Comparison of ENCODE assay signal across 8 cellular contexts in the genomic region with DNA sequence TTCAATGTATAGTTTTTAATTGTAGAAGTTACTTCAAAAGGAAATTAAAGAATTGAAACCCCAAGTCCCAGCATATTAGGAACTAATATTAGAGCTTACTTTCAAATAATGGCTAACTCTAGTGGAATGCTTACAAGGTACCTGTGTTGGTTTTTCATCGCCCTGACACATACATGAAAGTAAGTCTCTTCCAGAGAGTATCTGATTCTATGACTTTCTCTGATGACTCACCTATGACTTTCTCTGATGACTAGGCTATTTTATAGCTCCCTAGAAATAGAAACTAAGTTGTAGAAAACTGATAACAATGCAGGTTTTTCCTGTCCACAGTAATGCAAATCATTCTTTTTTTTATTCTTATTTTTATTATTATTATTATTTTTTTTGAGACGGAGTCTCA. TPM values are rescaled to one million over a fixed set of nuclear protein-coding genes. Genes with fewer than 3 reads are reported as not detected.
A peak's percentile ranks its signal among the peaks of the same experiment; 100 is the strongest.
DNase-seq lines count a peak whose midpoint lies in the region; ATAC-seq, FAIRE-seq and TF ChIP-seq lines count a peak whose summit lies in the region.

No MANE protein-coding gene starts in this region.

- no peaks in the 10 kb centered on the region for H3K9me1 ChIP-seq in keratinocyte (ENCODE audit: control insufficient read depth, extremely low read depth, insufficient read depth, low read length)

- FAIRE-seq in keratinocyte (lab: Jason Lieb, UNC), result peak; percentile 59

- TF ChIP-seq CTCF in OCI-LY1 (IDR thresholded peaks at IDR 0.05; ENCODE audit: low read length) (no peak), keratinocyte (optimal IDR thresholded peaks at IDR 0.05 in 1 of 3, IDR thresholded peaks at IDR 0.05 in 1 of 3, conservative IDR thresholded peaks at IDR 0.05 in 1 of 3; ENCODE audit: extremely low read depth in 1 of 3, insufficient read depth in 2 of 3, low read length in 3 of 3) (no peak)

- 0 out of 2 replicates have a peak, but pooled peaks cover 1% of the 10 kb centered on the region for H3K36me3 ChIP-seq in OCI-LY1 (ENCODE audit: insufficient read depth, low read length)
- no peaks in the 10 kb centered on the region for H3K36me3 ChIP-seq in keratinocyte (ENCODE audit: control insufficient read depth in 2 of 2, extremely low read depth in 1 of 2, insufficient read depth in 2 of 2, low read length in 2 of 2)

- intact Hi-C loops in posterior vena cava (cut with DNase I), result no loop called here

- no peak overlapping the region for H3K4me3 ChIP-seq in OCI-LY1 (ENCODE audit: low read depth, low read length, poor library complexity, severe bottlenecking)
- H3K4me3 ChIP-seq in keratinocyte (ENCODE audit: control insufficient read depth in 2 of 3, extremely low read depth in 1 of 3, insufficient read depth in 2 of 3, low read depth in 1 of 3, low read length in 3 of 3), result peak overlapping the region in 1 of 3 experiments; percentile 12

- ATAC-seq in GM18502 (IDR thresholded peaks at IDR 0.05; ENCODE audit: poor library complexity, unreplicated experiment), result peak; percentile 68
- peak; percentile 49 for ATAC-seq in HG02623 (IDR thresholded peaks at IDR 0.05; ENCODE audit: unreplicated experiment)

- dilution Hi-C loops in keratinocyte (cut with MboI; ENCODE audit: extremely low pct_ligation_motif_present, low sequenced_read_pairs), result no loop called here

- H3K27me3 ChIP-seq in OCI-LY1 (ENCODE audit: insufficient read depth, low read length), result no peaks in the 10 kb centered on the region
- no peaks in the 10 kb centered on the region for H3K27me3 ChIP-seq in keratinocyte (ENCODE audit: control insufficient read depth, extremely low read depth, insufficient read depth, low read length)

- H3K9me3 ChIP-seq in OCI-LY1 (ENCODE audit: low read length) (peaks cover 10% of the 10 kb centered on the region), keratinocyte (ENCODE audit: control insufficient read depth, low read depth, low read length) (peaks cover 8% of the 10 kb centered on the region)

- H3K27ac ChIP-seq in OCI-LY1 (ENCODE audit: low read depth, low read length, poor library complexity, severe bottlenecking) (peak overlapping the region; percentile 25), keratinocyte (ENCODE audit: control insufficient read depth, insufficient read depth, low read length) (peak overlapping the region; percentile 63)

- peak; percentile 70 for DNase-seq in keratinocyte (ENCODE audit: low read depth, low spot score)
- DNase-seq in posterior vena cava (ENCODE audit: low spot score), result no peak
- no peak for DNase-seq in activated CD8-positive, alpha-beta memory T cell treated with anti-CD3 and anti-CD28 coated beads, Interleukin-2, amount 50 U/mL, for 48 hours
- no peak for DNase-seq in activated gamma-delta T cell (lab: John Stamatoyannopoulos, UW)
- no peak for DNase-seq in HK-2 (ENCODE audit: unreplicated experiment)

- no peaks in the 10 kb centered on the region for H3K9me2 ChIP-seq in OCI-LY1 (ENCODE audit: low read depth, low read length)

- H2AFZ ChIP-seq in OCI-LY1 (ENCODE audit: low read length) (no peak overlapping the region), keratinocyte (ENCODE audit: control insufficient read depth, low read length) (no peak overlapping the region)

- peaks cover 45% of the 10 kb centered on the region for H3K4me1 ChIP-seq in OCI-LY1 (ENCODE audit: insufficient read depth, low read length, severe bottlenecking)
- peaks cover 19% of the 10 kb centered on the region for H3K4me1 ChIP-seq in keratinocyte (ENCODE audit: control insufficient read depth, extremely low read depth, insufficient read depth, low read length)

- no peak overlapping the region for H3K9ac ChIP-seq in OCI-LY1 (ENCODE audit: low read length)
- no peak overlapping the region for H3K9ac ChIP-seq in keratinocyte (ENCODE audit: control insufficient read depth, extremely low read depth, insufficient read depth, low read length)

- H3K79me2 ChIP-seq in OCI-LY1 (ENCODE audit: insufficient read depth, low read length) (no peaks in the 10 kb centered on the region), keratinocyte (ENCODE audit: control insufficient read depth, insufficient read depth, low read length) (no peaks in the 10 kb centered on the region)

- H3K4me2 ChIP-seq in OCI-LY1 (ENCODE audit: low read length) (no peak overlapping the region), keratinocyte (ENCODE audit: control insufficient read depth, extremely low read depth, insufficient read depth, low read depth, low read length) (peak overlapping the region; percentile 67)

- no peaks in the 10 kb centered on the region for H3F3A ChIP-seq in OCI-LY1 (ENCODE audit: insufficient read depth, low read length)

- H4K20me1 ChIP-seq in OCI-LY1 (ENCODE audit: insufficient read depth, low read length) (no peaks in the 10 kb centered on the region), keratinocyte (ENCODE audit: control insufficient read depth, extremely low read depth, insufficient read depth, low read length) (no peaks in the 10 kb centered on the region)

RNA-seq across cellular contexts. Expression of a gene that starts 33.6 kb away (rescaled TPM):
- polyA plus RNA-seq in keratinocyte, result 0.61 to 2.2 TPM (median 0.81 TPM) in 3 replicates
- polyA plus RNA-seq in keratinocyte (2011; ENCODE audit: low read depth), result not detected
- 0.56 and 1.4 TPM in 2 replicates for polyA plus RNA-seq in keratinocyte (2011; cell fraction: cytosol; rRNA removed)
- polyA plus RNA-seq in keratinocyte (2011; cell fraction: nucleus; rRNA removed), result 2.1 and 2.8 TPM in 2 replicates
- polyA plus RNA-seq in keratinocyte (2012; ENCODE audit: low replicate concordance), result 0.65 TPM in 1 of 2 replicates, not detected in the other
- polyA minus RNA-seq in keratinocyte, result 1.1 TPM in 1 of 3 replicates, not detected in the others
- polyA minus RNA-seq in keratinocyte (2011; cell fraction: cytosol; rRNA and poly(A)+ RNA removed), result not detected
- 0.53 and 1.6 TPM in 2 replicates for polyA minus RNA-seq in keratinocyte (2011; cell fraction: nucleus; rRNA and poly(A)+ RNA removed)
- total RNA-seq in posterior vena cava, result not detected
